In genomic region chr2:149068996-149069888, GRCh38 we compare ENCODE assay signal across 10 cellular contexts. TPM values are rescaled to one million over a fixed set of nuclear protein-coding genes. Genes with fewer than 3 reads are reported as not detected.
DNase-seq lines count a peak whose midpoint lies in the region; ATAC-seq lines count a peak whose summit lies in the region.
"Had no signal": no experiment of that assay in that cellular context is flagged by ENCODE, and none has a peak within 500 bp of the region (broad histone marks: within the 10 kb centered on the region; RNA-seq: fewer than 3 reads in every experiment).

No MANE protein-coding gene starts in this region.

- intact Hi-C loops in activated naive CD4-positive, alpha-beta T cell treated with anti-CD3 and anti-CD28 coated beads for 36 hours (cut with micrococcal nuclease) = no loop called here

- H3K4me3 Mint-ChIP-seq in activated naive CD4-positive, alpha-beta T cell treated with anti-CD3 and anti-CD28 coated beads for 36 hours = no peak overlapping the region
- H3K4me3 Mint-ChIP-seq in T-helper 2 cell treated with Interferon-gamma antibody and Interleukin-4, amounts not matched to agents 5 μg/mL and 100 μg/mL, for 36 hours = peak overlapping the region; percentile 29

- H3K9me3 Mint-ChIP-seq in activated naive CD4-positive, alpha-beta T cell treated with anti-CD3 and anti-CD28 coated beads, Interleukin-2, amount 50 U/mL, for 72 hours = peaks cover 0 to 4% of the 10 kb centered on the region in 2 donors
- H3K9me3 Mint-ChIP-seq in activated naive CD4-positive, alpha-beta T cell treated with anti-CD3 and anti-CD28 coated beads for 36 hours = no peaks in the 10 kb centered on the region
- H3K9me3 Mint-ChIP-seq in T-helper 2 cell treated with Interferon-gamma antibody and Interleukin-4, amounts not matched to agents 5 μg/mL and 100 μg/mL, for 36 hours = no peaks in the 10 kb centered on the region

- H3K36me3 Mint-ChIP-seq in activated naive CD4-positive, alpha-beta T cell treated with anti-CD3 and anti-CD28 coated beads, Interleukin-2, amount 50 U/mL, for 72 hours = no peaks in the 10 kb centered on the region
- H3K36me3 Mint-ChIP-seq in activated naive CD4-positive, alpha-beta T cell treated with anti-CD3 and anti-CD28 coated beads for 36 hours (ENCODE audit: low read depth) = no peaks in the 10 kb centered on the region
- no peaks in the 10 kb centered on the region for H3K36me3 Mint-ChIP-seq in T-helper 2 cell treated with Interferon-gamma antibody and Interleukin-4, amounts not matched to agents 5 μg/mL and 100 μg/mL, for 36 hours (ENCODE audit: low read depth)

- H3K27ac Mint-ChIP-seq in activated naive CD4-positive, alpha-beta T cell treated with anti-CD3 and anti-CD28 coated beads, Interleukin-2, amount 50 U/mL, for 72 hours = no peak overlapping the region
- H3K27ac Mint-ChIP-seq in activated naive CD4-positive, alpha-beta T cell treated with anti-CD3 and anti-CD28 coated beads for 36 hours = no peak overlapping the region
- H3K27ac Mint-ChIP-seq in T-helper 2 cell treated with Interferon-gamma antibody and Interleukin-4, amounts not matched to agents 5 μg/mL and 100 μg/mL, for 36 hours = peak overlapping the region; percentile 67

- ATAC-seq in activated naive CD4-positive, alpha-beta T cell treated with anti-CD3 and anti-CD28 coated beads, Interleukin-2, amount 50 U/mL, for 72 hours = peak; percentile 74 to 87
- no peak for ATAC-seq in left lobe of liver
- ATAC-seq: gastrocnemius medialis, right lobe of liver had no signal

- H3K27ac ChIP-seq in epithelial cell of prostate = peak overlapping the region; percentile 6
- H3K27ac ChIP-seq: gastrocnemius medialis, right lobe of liver had no signal

- no peak for DNase-seq in activated naive CD4-positive, alpha-beta T cell treated with anti-CD3 and anti-CD28 coated beads, Interleukin-2, amount 50 U/mL, for 72 hours (ENCODE audit: low spot score in 2 of 2)
- no peak for DNase-seq in activated naive CD4-positive, alpha-beta T cell treated with anti-CD3 and anti-CD28 coated beads for 36 hours
- DNase-seq in T-helper 2 cell treated with Interferon-gamma antibody and Interleukin-4, amounts not matched to agents 5 μg/mL and 100 μg/mL, for 36 hours (ENCODE audit: low spot score) = peak; percentile 70
- DNase-seq in epithelial cell of prostate (ENCODE audit: low read depth, low spot score) (peak; percentile 86), stromal cell of bone marrow (ENCODE audit: low read depth) (peak; percentile 71), dermis blood vessel endothelial cell (no peak), SKM-1 treated with dmso at 0.1 percent for 144 hours (lab: John Stamatoyannopoulos, UW; ENCODE audit: unreplicated experiment) (no peak), left lobe of liver (ENCODE audit: low spot score) (no peak)
- DNase-seq: gastrocnemius medialis, right lobe of liver had no signal

- CTCF ChIA-PET in activated naive CD4-positive, alpha-beta T cell treated with anti-CD3 and anti-CD28 coated beads for 36 hours (lab: Charles Lee) = no interaction called here

- peaks cover 12% of the 10 kb centered on the region for H3K27me3 Mint-ChIP-seq in activated naive CD4-positive, alpha-beta T cell treated with anti-CD3 and anti-CD28 coated beads for 36 hours (ENCODE audit: low read depth)
- peaks cover 26% of the 10 kb centered on the region for H3K27me3 Mint-ChIP-seq in T-helper 2 cell treated with Interferon-gamma antibody and Interleukin-4, amounts not matched to agents 5 μg/mL and 100 μg/mL, for 36 hours (ENCODE audit: low read depth)

- H3K4me1 Mint-ChIP-seq in activated naive CD4-positive, alpha-beta T cell treated with anti-CD3 and anti-CD28 coated beads for 36 hours (ENCODE audit: low read depth) = peaks cover 2% of the 10 kb centered on the region
- H3K4me1 Mint-ChIP-seq in T-helper 2 cell treated with Interferon-gamma antibody and Interleukin-4, amounts not matched to agents 5 μg/mL and 100 μg/mL, for 36 hours (ENCODE audit: low read depth) = peaks cover 24% of the 10 kb centered on the region

RNA-seq across cellular contexts. Expression of gene LYPD6B, which starts 30.7 kb away (rescaled TPM):
- not detected for total RNA-seq in activated naive CD4-positive, alpha-beta T cell treated with anti-CD3 and anti-CD28 coated beads, Interleukin-2, amount 50 U/mL, for 72 hours
- not detected for total RNA-seq in activated naive CD4-positive, alpha-beta T cell treated with anti-CD3 and anti-CD28 coated beads for 36 hours
- not detected in 2 replicates for total RNA-seq in dermis blood vessel endothelial cell
- total RNA-seq in left lobe of liver = not detected
- total RNA-seq: gastrocnemius medialis had no signal

Comparison
In these comparisons a context has a peak if more than half of its experiments do, and no peak if none do; other contexts are left out.
1. DNase-seq: peak in T-helper 2 cell treated with Interferon-gamma antibody and Interleukin-4, amounts not matched to agents 5 μg/mL and 100 μg/mL, for 36 hours (single experiment), epithelial cell of prostate (single experiment) and stromal cell of bone marrow (single experiment); none in activated naive CD4-positive, alpha-beta T cell treated with anti-CD3 and anti-CD28 coated beads, Interleukin-2, amount 50 U/mL, for 72 hours (0 of 2), activated naive CD4-positive, alpha-beta T cell treated with anti-CD3 and anti-CD28 coated beads for 36 hours (single experiment), dermis blood vessel endothelial cell (single experiment), SKM-1 treated with dmso at 0.1 percent for 144 hours (single experiment) and left lobe of liver (single experiment).